23 cellular contexts compared by ENCODE assay signal in genomic region chr6:145875496-145876244, GRCh38.
A peak's percentile ranks its signal among the peaks of the same experiment; 100 is the strongest.
DNase-seq lines count a peak whose midpoint lies in the region; ATAC-seq and TF ChIP-seq lines count a peak whose summit lies in the region.
"Had no signal": no experiment of that assay in that cellular context is flagged by ENCODE, and none has a peak within 500 bp of the region (broad histone marks: within the 10 kb centered on the region; RNA-seq: fewer than 3 reads in every experiment).

No MANE protein-coding gene starts in this region.

- peaks cover 5 to 30% (median 22%) of the 10 kb centered on the region in 10 experiments; a peak in 19 of 20 replicates for H3K4me1 ChIP-seq in BLaER1 treated with 17β-estradiol and CSF1 and Interleukin-3, amounts not matched to agents 10 nM and 100 nM
- H3K4me1 ChIP-seq in BE2C: no peaks in the 10 kb centered on the region
- H3K4me1 ChIP-seq: foreskin keratinocyte, vagina had no signal

- peak overlapping the region in 1 of 10 experiments; percentile 18; a peak in 1 of 20 replicates for H3K4me3 ChIP-seq in BLaER1 treated with 17β-estradiol and CSF1 and Interleukin-3, amounts not matched to agents 10 nM and 100 nM
- H3K4me3 ChIP-seq in BE2C (ENCODE audit: low read depth, low read length): no peak overlapping the region
- H3K4me3 ChIP-seq: lung, vagina had no signal

- DNase-seq in NOMO-1 (lab: John Stamatoyannopoulos, UW; ENCODE audit: unreplicated experiment in 2 of 2): peak; percentile 77 to 88
- DNase-seq in fibroblast of gingiva (ENCODE audit: low read depth): peak; percentile 28
- DNase-seq in middle frontal gyrus (ENCODE audit: extremely low spot score, low spot score): peak; percentile 36
- no peak for DNase-seq in BE2C
- no peak for DNase-seq in activated naive CD4-positive, alpha-beta T cell treated with anti-CD3 and anti-CD28 coated beads, Interleukin-2, amount 10 ng/mL, durations not matched to agents 7 days and 5 days
- no peak for DNase-seq in NCI-H2029 treated with DMSO at 0.1 percent for 48 hours (lab: John Stamatoyannopoulos, UW)
- DNase-seq: ACHN; activated CD4-positive, alpha-beta T cell treated with anti-CD3 and anti-CD28 coated beads, Interleukin-2, amount 10 ng/mL, durations not matched to agents 7 days and 5 days; activated T-cell treated with anti-CD3 and anti-CD28 coated beads, Interleukin-2, amount 50 U/mL, for 4 hours; effector memory CD8-positive, alpha-beta T cell; foreskin keratinocyte; naive thymus-derived CD8-positive, alpha-beta T cell; NCI-H1436 treated with DMSO at 0.1 percent for 48 hours; posterior cingulate gyrus; SK-N-SH; stimulated activated CD4-positive, alpha-beta T cell treated with anti-CD3 and anti-CD28 coated beads, Interleukin-12 subunit alpha, Interleukin-12 subunit beta, amount 100 ng/mL, for 4 hours had no signal

- H3K9me3 ChIP-seq in BLaER1 treated with 17β-estradiol and CSF1 and Interleukin-3, amounts not matched to agents 10 nM and 100 nM (replicated peaks in 1 of 11): peaks cover 10 to 23% (median 17%) of the 10 kb centered on the region in 11 experiments; a peak in 19 of 22 replicates
- no peaks in the 10 kb centered on the region for H3K9me3 ChIP-seq in BE2C
- H3K9me3 ChIP-seq: SK-N-SH, vagina had no signal

- H3K27me3 Mint-ChIP-seq in activated naive CD4-positive, alpha-beta T cell treated with anti-CD3 and anti-CD28 coated beads, Interleukin-2, amount 10 ng/mL, durations not matched to agents 7 days and 5 days: no peaks in the 10 kb centered on the region
- H3K27me3 Mint-ChIP-seq: activated CD4-positive, alpha-beta T cell treated with anti-CD3 and anti-CD28 coated beads, Interleukin-2, amount 10 ng/mL, durations not matched to agents 7 days and 5 days; activated naive CD8-positive, alpha-beta T cell; effector memory CD8-positive, alpha-beta T cell; naive thymus-derived CD8-positive, alpha-beta T cell; stimulated activated naive CD8-positive, alpha-beta T cell treated with anti-CD3 and anti-CD28 coated beads, Interleukin-15, Interleukin-2, amounts not matched to agents 100 ng/mL and 50 ng/mL, for 24 hours had no signal

- H3K27me3 ChIP-seq in BLaER1 treated with 17β-estradiol and CSF1 and Interleukin-3, amounts not matched to agents 10 nM and 100 nM: no peaks in the 10 kb centered on the region
- H3K27me3 ChIP-seq in BE2C: no peaks in the 10 kb centered on the region
- H3K27me3 ChIP-seq: foreskin keratinocyte, vagina had no signal

- TF ChIP-seq CTCF in BE2C (IDR thresholded peaks at IDR 0.05; ENCODE audit: low read depth, low read length): no peak

- no peaks in the 10 kb centered on the region for H4K20me1 ChIP-seq in BLaER1 treated with 17β-estradiol and CSF1 and Interleukin-3, amounts not matched to agents 10 nM and 100 nM

- peak overlapping the region in 1 of 11 experiments; percentile 41; a peak in 1 of 22 replicates for H3K9ac ChIP-seq in BLaER1 treated with 17β-estradiol and CSF1 and Interleukin-3, amounts not matched to agents 10 nM and 100 nM
- H3K9ac ChIP-seq: KMS-11, SK-N-SH had no signal

- H3K27ac Mint-ChIP-seq in activated naive CD4-positive, alpha-beta T cell treated with anti-CD3 and anti-CD28 coated beads, Interleukin-2, amount 10 ng/mL, durations not matched to agents 7 days and 5 days: no peak overlapping the region
- H3K27ac Mint-ChIP-seq: activated CD4-positive, alpha-beta T cell treated with anti-CD3 and anti-CD28 coated beads, Interleukin-2, amount 10 ng/mL, durations not matched to agents 7 days and 5 days; activated naive CD8-positive, alpha-beta T cell; effector memory CD8-positive, alpha-beta T cell; stimulated activated naive CD8-positive, alpha-beta T cell treated with anti-CD3 and anti-CD28 coated beads, Interleukin-15, Interleukin-2, amounts not matched to agents 100 ng/mL and 50 ng/mL, for 24 hours had no signal

- CTCF ChIA-PET in activated naive CD4-positive, alpha-beta T cell treated with anti-CD3 and anti-CD28 coated beads, Interleukin-2, amount 10 ng/mL, durations not matched to agents 7 days and 5 days (lab: Charles Lee): no interaction called here

- no peak for ATAC-seq in GM18861 (IDR thresholded peaks at IDR 0.05; ENCODE audit: unreplicated experiment)
- ATAC-seq: activated T-cell treated with anti-CD3 and anti-CD28 coated beads, Interleukin-2, amount 50 U/mL, for 4 hours; effector memory CD8-positive, alpha-beta T cell; foreskin keratinocyte; naive thymus-derived CD8-positive, alpha-beta T cell had no signal

- peak overlapping the region in 9 of 11 experiments; percentile 13 to 73 (median 54); a peak in 13 of 22 replicates for H3K27ac ChIP-seq in BLaER1 treated with 17β-estradiol and CSF1 and Interleukin-3, amounts not matched to agents 10 nM and 100 nM
- H3K27ac ChIP-seq: foreskin keratinocyte, KMS-11, vagina had no signal

- peak overlapping the region in 10 of 11 experiments; percentile 13 to 82 (median 60); a peak in 16 of 22 replicates for H3K4me2 ChIP-seq in BLaER1 treated with 17β-estradiol and CSF1 and Interleukin-3, amounts not matched to agents 10 nM and 100 nM
- H3K4me2 ChIP-seq: KMS-11, SK-N-SH had no signal

- no peaks in the 10 kb centered on the region for H3K4me1 Mint-ChIP-seq in activated naive CD4-positive, alpha-beta T cell treated with anti-CD3 and anti-CD28 coated beads, Interleukin-2, amount 10 ng/mL, durations not matched to agents 7 days and 5 days
- H3K4me1 Mint-ChIP-seq: activated CD4-positive, alpha-beta T cell treated with anti-CD3 and anti-CD28 coated beads, Interleukin-2, amount 10 ng/mL, durations not matched to agents 7 days and 5 days; naive thymus-derived CD8-positive, alpha-beta T cell had no signal

- H3K4me3 Mint-ChIP-seq in activated naive CD4-positive, alpha-beta T cell treated with anti-CD3 and anti-CD28 coated beads, Interleukin-2, amount 10 ng/mL, durations not matched to agents 7 days and 5 days: no peak overlapping the region
- H3K4me3 Mint-ChIP-seq: activated CD4-positive, alpha-beta T cell treated with anti-CD3 and anti-CD28 coated beads, Interleukin-2, amount 10 ng/mL, durations not matched to agents 7 days and 5 days; activated naive CD8-positive, alpha-beta T cell; activated T-cell treated with anti-CD3 and anti-CD28 coated beads, Interleukin-2, amount 50 U/mL, for 4 hours; effector memory CD8-positive, alpha-beta T cell; naive thymus-derived CD8-positive, alpha-beta T cell; stimulated activated naive CD8-positive, alpha-beta T cell treated with anti-CD3 and anti-CD28 coated beads, Interleukin-15, Interleukin-2, amounts not matched to agents 100 ng/mL and 50 ng/mL, for 24 hours had no signal

- H3K36me3 ChIP-seq in BLaER1 treated with 17β-estradiol and CSF1 and Interleukin-3, amounts not matched to agents 10 nM and 100 nM: peaks cover 0 to 11% (median 4%) of the 10 kb centered on the region in 11 experiments; a peak in 6 of 22 replicates
- no peaks in the 10 kb centered on the region for H3K36me3 ChIP-seq in BE2C
- H3K36me3 ChIP-seq: vagina had no signal

- peaks cover 3% of the 10 kb centered on the region for H3K36me3 Mint-ChIP-seq in activated naive CD4-positive, alpha-beta T cell treated with anti-CD3 and anti-CD28 coated beads, Interleukin-2, amount 10 ng/mL, durations not matched to agents 7 days and 5 days

- H3K9me3 Mint-ChIP-seq in activated naive CD4-positive, alpha-beta T cell treated with anti-CD3 and anti-CD28 coated beads, Interleukin-2, amount 10 ng/mL, durations not matched to agents 7 days and 5 days: peaks cover 8% of the 10 kb centered on the region

Comparison
In these comparisons a context has a peak if more than half of its experiments do, and no peak if none do; other contexts are left out.
1. DNase-seq: peak in NOMO-1 (2 of 2), fibroblast of gingiva (single experiment) and middle frontal gyrus (single experiment); none in BE2C (single experiment), activated naive CD4-positive, alpha-beta T cell treated with anti-CD3 and anti-CD28 coated beads, Interleukin-2, amount 10 ng/mL, durations not matched to agents 7 days and 5 days (single experiment) and NCI-H2029 treated with DMSO at 0.1 percent for 48 hours (single experiment).